ENCODE assay signal across 10 cellular contexts in genomic region chr6:166006593-166007301, GRCh38.
DNase-seq lines count a peak whose midpoint lies in the region; ATAC-seq and TF ChIP-seq lines count a peak whose summit lies in the region.
"Had no signal": no experiment of that assay in that cellular context is flagged by ENCODE, and none has a peak within 500 bp of the region (broad histone marks: within the 10 kb centered on the region; RNA-seq: fewer than 3 reads in every experiment).

No MANE protein-coding gene starts in this region.

- H3K36me3 ChIP-seq in Loucy (ENCODE audit: insufficient read depth, low read length) (no peaks in the 10 kb centered on the region), esophagus muscularis mucosa (no peaks in the 10 kb centered on the region), neuron (ENCODE audit: insufficient read depth, low read length) (no peaks in the 10 kb centered on the region)

- H3K9me2 ChIP-seq in Loucy (replicated peaks; ENCODE audit: low read depth, low read length) = no peaks in the 10 kb centered on the region

- H3K27me3 Mint-ChIP-seq in activated T-cell treated with anti-CD3 and anti-CD28 coated beads, Interleukin-2, amount 50 U/mL, for 4 hours (ENCODE audit: low read depth) = peaks cover 69% of the 10 kb centered on the region

- H3K4me1 ChIP-seq in Loucy (ENCODE audit: insufficient read depth, low read length, poor library complexity, severe bottlenecking) = no peaks in the 10 kb centered on the region
- H3K4me1 ChIP-seq in esophagus muscularis mucosa = peaks cover 25 to 56% (median 53%) of the 10 kb centered on the region in 4 donors
- peaks cover 28% of the 10 kb centered on the region for H3K4me1 ChIP-seq in neuron (ENCODE audit: insufficient read depth, low read length)

- TF ChIP-seq CTCF in AG04450 (IDR thresholded peaks at IDR 0.05; ENCODE audit: low read depth, low read length) (no peak), Loucy (conservative IDR thresholded peaks at IDR 0.05; ENCODE audit: low read length) (no peak), esophagus muscularis mucosa (IDR thresholded peaks at IDR 0.05) (no peak)

- TF ChIP-seq POLR2A in esophagus muscularis mucosa (IDR thresholded peaks at IDR 0.05; ENCODE audit: low read depth) = no peak

- H3K9me3 ChIP-seq in AG04450 (ENCODE audit: control insufficient read depth, insufficient read depth, low read length) = peaks cover 11% of the 10 kb centered on the region
- no peaks in the 10 kb centered on the region for H3K9me3 ChIP-seq in Loucy (ENCODE audit: insufficient read depth, low read depth, low read length)
- H3K9me3 ChIP-seq in esophagus muscularis mucosa = no peaks in the 10 kb centered on the region
- H3K9me3 ChIP-seq in neuron (ENCODE audit: low read length) = peaks cover 2% of the 10 kb centered on the region

- intact Hi-C loops in esophagus muscularis mucosa (cut with DNase I) = no loop called here

- H3K9ac ChIP-seq in Loucy (ENCODE audit: low read depth, low read length, poor library complexity, severe bottlenecking) = no peak overlapping the region

- H3K9me3 Mint-ChIP-seq in activated T-cell treated with anti-CD3 and anti-CD28 coated beads, Interleukin-2, amount 50 U/mL, for 4 hours = no peaks in the 10 kb centered on the region
- H3K9me3 Mint-ChIP-seq: activated naive CD8-positive, alpha-beta T cell treated with anti-CD3 and anti-CD28 coated beads, Interleukin-2, amount 10 ng/mL, durations not matched to agents 7 days and 5 days had no signal

- peak overlapping the region; percentile 94 for H3K27ac ChIP-seq in AG04450 (ENCODE audit: low read depth, low read length)
- peak overlapping the region; percentile 75 to 85 (median 80) for H3K27ac ChIP-seq in esophagus muscularis mucosa (replicated peaks in 1 of 4)

- CTCF ChIA-PET in AG04450 (lab: Charles Lee) = interaction anchor here (0.7 to 3.1 kb wide), 7 partner anchors 19 to 122 kb away, joined by 3 to 15 read pairs (median 4); no protein-coding TSS in a partner anchor

- peaks cover 2% of the 10 kb centered on the region for H3K36me3 Mint-ChIP-seq in activated T-cell treated with anti-CD3 and anti-CD28 coated beads, Interleukin-2, amount 50 U/mL, for 4 hours (ENCODE audit: insufficient read depth)
- H3K36me3 Mint-ChIP-seq: activated naive CD8-positive, alpha-beta T cell treated with anti-CD3 and anti-CD28 coated beads, Interleukin-2, amount 10 ng/mL, durations not matched to agents 7 days and 5 days had no signal

- DNase-seq in AG04450 (ENCODE audit: low read depth, low spot score) (no peak), esophagus muscularis mucosa (ENCODE audit: extremely low spot score) (peak; percentile 84), NCI-H128 (lab: John Stamatoyannopoulos, UW; ENCODE audit: unreplicated experiment) (no peak), T-helper 9 cell (no peak)
- no peak for DNase-seq in activated T-cell treated with anti-CD3 and anti-CD28 coated beads, Interleukin-2, amount 50 U/mL, for 4 hours
- no peak for DNase-seq in activated effector memory CD4-positive, alpha-beta T cell treated with anti-CD3 and anti-CD28 coated beads, Interleukin-2, amount 50 U/mL, for 16 hours
- DNase-seq: activated naive CD8-positive, alpha-beta T cell treated with anti-CD3 and anti-CD28 coated beads, Interleukin-2, amount 10 ng/mL, durations not matched to agents 7 days and 5 days; DMS 273 treated with DMSO at 0.1 percent for 48 hours had no signal

- H3K4me3 Mint-ChIP-seq in activated T-cell treated with anti-CD3 and anti-CD28 coated beads, Interleukin-2, amount 50 U/mL, for 4 hours = no peak overlapping the region
- H3K4me3 Mint-ChIP-seq: activated naive CD8-positive, alpha-beta T cell treated with anti-CD3 and anti-CD28 coated beads, Interleukin-2, amount 10 ng/mL, durations not matched to agents 7 days and 5 days had no signal

- no peaks in the 10 kb centered on the region for H3K79me2 ChIP-seq in Loucy (ENCODE audit: insufficient read depth, low read length)

- H3F3A ChIP-seq in Loucy (ENCODE audit: low read depth) = no peaks in the 10 kb centered on the region

- H3K27me3 ChIP-seq in AG04450 (ENCODE audit: control insufficient read depth, insufficient read depth, low read length) (no peaks in the 10 kb centered on the region), Loucy (ENCODE audit: insufficient read depth, low read length, poor library complexity, severe bottlenecking) (no peaks in the 10 kb centered on the region), esophagus muscularis mucosa (peaks cover 0 to 62% (median 9%) of the 10 kb centered on the region in 4 donors), neuron (ENCODE audit: insufficient read depth, low read length) (peaks cover 44% of the 10 kb centered on the region)

- POLR2A ChIA-PET in AG04450 (lab: Yijun Ruan, JAX) = interaction anchor here (1.5 to 3.2 kb wide), 3 partner anchors 18 to 39 kb away, joined by 6 to 17 read pairs (median 13); no protein-coding TSS in a partner anchor

- WGBS in esophagus muscularis mucosa = 20% methylated on average over 12 of the region's 12 CpGs

- no peak for ATAC-seq in activated T-cell treated with anti-CD3 and anti-CD28 coated beads, Interleukin-2, amount 50 U/mL, for 4 hours

- no peak for TF ChIP-seq EP300 in esophagus muscularis mucosa (IDR thresholded peaks at IDR 0.05)

- peak overlapping the region; percentile 35 for H3K4me2 ChIP-seq in Loucy (ENCODE audit: low read depth, low read length, poor library complexity, severe bottlenecking)

- no peaks in the 10 kb centered on the region for H4K20me1 ChIP-seq in Loucy (ENCODE audit: insufficient read depth, low read length, poor library complexity, severe bottlenecking)

- peaks cover 2% of the 10 kb centered on the region for H3K4me1 Mint-ChIP-seq in activated T-cell treated with anti-CD3 and anti-CD28 coated beads, Interleukin-2, amount 50 U/mL, for 4 hours (ENCODE audit: low read depth)
- H3K4me1 Mint-ChIP-seq: activated naive CD8-positive, alpha-beta T cell treated with anti-CD3 and anti-CD28 coated beads, Interleukin-2, amount 10 ng/mL, durations not matched to agents 7 days and 5 days had no signal

- H2AFZ ChIP-seq in Loucy (ENCODE audit: low read length) (peak overlapping the region; percentile 68), neuron (ENCODE audit: low read depth, low read length) (peak overlapping the region; percentile 95)

- peak overlapping the region; percentile 53 for H3K4me3 ChIP-seq in AG04450 (ENCODE audit: low read depth, low read length)
- peak overlapping the region; percentile 25 for H3K4me3 ChIP-seq in Loucy (ENCODE audit: low read length, poor library complexity, severe bottlenecking)
- peak overlapping the region; percentile 52 to 58 (median 53) for H3K4me3 ChIP-seq in esophagus muscularis mucosa
- peak overlapping the region; percentile 46 for H3K4me3 ChIP-seq in neuron (ENCODE audit: low read length)
